In the genomic region with DNA sequence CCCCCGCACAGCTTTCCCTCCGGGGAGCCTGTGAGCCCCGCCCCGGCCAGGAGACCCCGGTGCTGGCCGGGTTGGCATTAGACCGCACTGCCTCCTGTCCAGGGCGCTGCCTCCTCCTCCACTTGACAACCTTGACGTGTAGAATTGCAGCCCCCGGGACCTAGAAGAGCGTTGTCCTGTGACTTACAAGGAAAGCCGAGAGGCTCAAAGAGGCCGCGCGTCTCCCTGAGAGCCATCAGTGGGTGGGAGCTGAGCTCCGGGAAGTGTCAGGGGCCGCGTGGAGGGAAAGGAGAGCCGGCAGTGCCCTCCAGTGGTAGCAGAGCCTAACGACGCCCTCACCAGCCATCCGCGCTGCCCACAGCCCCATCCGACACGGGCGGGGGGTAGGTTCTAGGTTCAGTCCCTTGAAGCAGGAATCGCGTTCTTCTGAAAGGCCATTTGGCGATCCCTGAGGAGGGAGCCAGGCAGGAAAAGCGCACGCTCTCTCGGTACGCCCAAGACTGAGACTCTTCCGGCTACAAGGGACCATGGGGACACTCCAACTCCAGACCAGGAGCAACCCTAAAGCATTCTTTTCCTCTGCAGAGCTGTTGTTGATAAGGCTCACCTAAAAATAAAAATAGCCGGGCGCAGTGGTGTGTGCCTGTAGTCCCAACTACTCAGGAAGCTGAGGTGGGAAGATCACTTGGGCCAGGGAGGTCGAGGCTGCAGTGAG, we compare ENCODE assay signal across 8 cellular contexts. TPM values are rescaled to one million over a fixed set of nuclear protein-coding genes. Genes with fewer than 3 reads are reported as not detected.
DNase-seq lines count a peak whose midpoint lies in the region; ATAC-seq and TF ChIP-seq lines count a peak whose summit lies in the region.

No MANE protein-coding gene starts in this region.

- peak; percentile 94 for ATAC-seq in GM19043 (IDR thresholded peaks at IDR 0.05; ENCODE audit: low read depth, unreplicated experiment)
- peak; percentile 96 for ATAC-seq in HG03342 (IDR thresholded peaks at IDR 0.05; ENCODE audit: unreplicated experiment)
- peak; percentile 96 to 97 for ATAC-seq in lower lobe of right lung

- H3K27ac ChIP-seq in lower lobe of right lung = peak overlapping the region; percentile 4

- H3K27me3 ChIP-seq in BE2C (no peaks in the 10 kb centered on the region), lower lobe of right lung (ENCODE audit: low read depth) (no peaks in the 10 kb centered on the region)

- intact Hi-C loops in lower lobe of right lung (cut with DNase I) = no loop called here

- peaks cover 7% of the 10 kb centered on the region; the same call in 1 of the 2 replicates for H3K4me1 ChIP-seq in BE2C
- H3K4me1 ChIP-seq in lower lobe of right lung = peaks cover 10% of the 10 kb centered on the region

- H3K36me3 ChIP-seq in BE2C (no peaks in the 10 kb centered on the region), lower lobe of right lung (peaks cover 26% of the 10 kb centered on the region)

- peak; percentile 87 for TF ChIP-seq CTCF in BE2C (IDR thresholded peaks at IDR 0.05; ENCODE audit: low read depth, low read length)
- TF ChIP-seq CTCF in lower lobe of right lung (IDR thresholded peaks at IDR 0.05) = peak; percentile 91

- H3K4me3 ChIP-seq in BE2C (ENCODE audit: low read depth, low read length) (peak overlapping the region; percentile 52), lower lobe of right lung (peak overlapping the region; percentile 46)

- peak; percentile 87 for DNase-seq in BE2C
- peak; percentile 35 for DNase-seq in NCI-H510A (lab: John Stamatoyannopoulos, UW)
- DNase-seq in activated CD4-positive, alpha-beta T cell treated with anti-CD3 and anti-CD28 coated beads, Interleukin-2, amount 50 U/mL, for 24 hours (ENCODE audit: low read depth in 1 of 2, low spot score in 1 of 2) = peak; percentile 57 to 62
- DNase-seq in dermis microvascular lymphatic vessel endothelial cell (ENCODE audit: low read depth in 2 of 2) = peak; percentile 43 to 78
- DNase-seq in lower lobe of right lung = peak; percentile 84
- DNase-seq in stimulated activated CD4-positive, alpha-beta T cell treated with anti-CD3 and anti-CD28 coated beads, TNF-alpha, amount 100 ng/mL, for 1 hour (ENCODE audit: low read depth in 3 of 3, low spot score in 1 of 3) = peak; percentile 19 to 66 (median 44)

- no peaks in the 10 kb centered on the region for H3K9me3 ChIP-seq in BE2C
- H3K9me3 ChIP-seq in lower lobe of right lung = no peaks in the 10 kb centered on the region

RNA-seq across cellular contexts. Expression of a gene that starts 40.6 kb away (rescaled TPM):
- 27.3 TPM for polyA plus RNA-seq in BE2C (2012; ENCODE audit: insufficient read depth, insufficient read length, low read depth)
- total RNA-seq in dermis microvascular lymphatic vessel endothelial cell (16.8 and 28.2 TPM in 2 replicates), lower lobe of right lung (43.2 TPM)

Comparison
In these comparisons a context has a peak if more than half of its experiments do, and no peak if none do; other contexts are left out.
1. Peak in every context shown above with its lines: DNase-seq, ATAC-seq, H3K4me3 ChIP-seq and H3K27ac ChIP-seq.
2. DNase-seq: peak in every context shown above with its lines; median percentile 87 in BE2C; 84 in lower lobe of right lung; 60 in dermis microvascular lymphatic vessel endothelial cell; 60 in activated CD4-positive, alpha-beta T cell treated with anti-CD3 and anti-CD28 coated beads, Interleukin-2, amount 50 U/mL, for 24 hours; 44 in stimulated activated CD4-positive, alpha-beta T cell treated with anti-CD3 and anti-CD28 coated beads, TNF-alpha, amount 100 ng/mL, for 1 hour; 35 in NCI-H510A.